ENCODE assay signal across 8 cellular contexts in the genomic region with DNA sequence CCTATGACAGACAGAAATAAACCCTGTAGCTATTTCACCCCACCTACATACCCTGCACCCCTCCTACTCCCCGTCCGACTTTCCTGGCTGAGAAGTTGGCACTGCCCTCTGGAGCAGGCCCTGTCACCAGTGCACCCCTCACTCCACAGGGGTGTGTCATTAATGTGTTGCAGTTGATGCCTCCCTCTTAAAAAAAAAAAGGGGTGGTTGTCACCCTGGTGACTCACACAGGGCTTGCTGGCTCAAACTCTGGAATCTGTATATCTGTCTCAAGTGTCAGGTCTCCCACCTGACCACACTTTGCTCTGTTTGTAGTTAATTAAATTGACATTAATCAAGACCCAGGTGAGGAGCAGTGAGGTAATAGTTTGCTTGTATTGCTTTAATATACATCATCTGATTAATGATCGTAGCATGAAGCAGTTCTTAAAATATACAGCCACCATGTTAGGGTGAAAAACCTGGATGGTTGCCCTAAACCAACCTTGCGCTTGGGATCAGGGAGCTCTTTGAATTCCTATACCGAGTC. TPM values are rescaled to one million over a fixed set of nuclear protein-coding genes. Genes with fewer than 3 reads are reported as not detected.
DNase-seq lines count a peak whose midpoint lies in the region; ATAC-seq, FAIRE-seq and TF ChIP-seq lines count a peak whose summit lies in the region.

No MANE protein-coding gene starts in this region.

- DNase-seq in AG10803 (ENCODE audit: low read depth) = peak; percentile 59
- DNase-seq in left lung = no peak
- DNase-seq in GOT3 (lab: John Stamatoyannopoulos, UW) = no peak
- DNase-seq in retina = no peak
- no peak for DNase-seq in left cardiac atrium
- DNase-seq in small intestine = no peak

- H3K4me1 Mint-ChIP-seq in activated naive CD8-positive, alpha-beta T cell (ENCODE audit: low read depth) = peaks cover 52% of the 10 kb centered on the region

- TF ChIP-seq CTCF in AG10803 (conservative IDR thresholded peaks at IDR 0.05; ENCODE audit: low read length) = no peak
- no peak for TF ChIP-seq CTCF in HEK293 (tag by site-specific recombination; IDR thresholded peaks at IDR 0.05)
- TF ChIP-seq CTCF in left lung (IDR thresholded peaks at IDR 0.05) = no peak

- no peaks in the 10 kb centered on the region for H3K36me3 Mint-ChIP-seq in activated naive CD8-positive, alpha-beta T cell

- H3K4me1 ChIP-seq in HEK293 (ENCODE audit: control insufficient read depth, insufficient read depth, low read length) (peaks cover 20% of the 10 kb centered on the region), left lung (peaks cover 12 to 64% of the 10 kb centered on the region in 2 donors), small intestine (ENCODE audit: control insufficient read depth in 2 of 2, insufficient read depth in 1 of 2, low read depth in 1 of 2, low read length in 1 of 2) (peaks cover 0 to 3% of the 10 kb centered on the region in 2 donors)

- CTCF ChIA-PET in HEK293 (lab: Yijun Ruan, JAX) = interaction anchor here (1.0 to 2.4 kb wide), 5 partner anchors 11 to 87 kb away, joined by 3 to 10 read pairs (median 4); no protein-coding TSS in a partner anchor

- intact Hi-C loops in left lung (cut with DNase I) = no loop called here
- intact Hi-C loops in left cardiac atrium (cut with DNase I) = no loop called here

- peak overlapping the region; percentile 43 for H3K27ac Mint-ChIP-seq in activated naive CD8-positive, alpha-beta T cell

- H3K4me3 ChIP-seq in AG10803 (ENCODE audit: low read length) (no peak overlapping the region), HEK293 (ENCODE audit: low read depth, low read length) (no peak overlapping the region), left lung (no peak overlapping the region), small intestine (ENCODE audit: low read depth in 1 of 2, low read length in 2 of 2) (no peak overlapping the region)

- no peaks in the 10 kb centered on the region for H3K9me3 Mint-ChIP-seq in activated naive CD8-positive, alpha-beta T cell (ENCODE audit: low read depth)

- ATAC-seq in left lung (peak; percentile 0), left cardiac atrium (no peak)

- POLR2A ChIA-PET in HEK293 (lab: Yijun Ruan, JAX) = interaction anchor here (1.4 to 2.5 kb wide), 2 partner anchors 10 to 18 kb away, joined by 3 to 31 read pairs; no protein-coding TSS in a partner anchor

- H3K27me3 ChIP-seq in left lung = no peaks in the 10 kb centered on the region
- no peaks in the 10 kb centered on the region for H3K27me3 ChIP-seq in small intestine (ENCODE audit: control insufficient read depth in 2 of 2, insufficient read depth in 2 of 2, low read length in 2 of 2)

- H3K9me3 ChIP-seq in HEK293 (ENCODE audit: control insufficient read depth, insufficient read depth, low read depth, low read length) (no peaks in the 10 kb centered on the region), left lung (no peaks in the 10 kb centered on the region), small intestine (ENCODE audit: control insufficient read depth, low read depth) (no peaks in the 10 kb centered on the region)

- peak overlapping the region; percentile 42; the same call in 1 of the 2 replicates for H3K27ac ChIP-seq in HEK293 (ENCODE audit: extremely low read depth, low read depth, low read length)
- H3K27ac ChIP-seq in left lung = peak overlapping the region; percentile 21 to 88
- no peak overlapping the region for H3K27ac ChIP-seq in small intestine (ENCODE audit: low read depth in 1 of 2, low read length in 1 of 2)

- WGBS in small intestine, 3 donors = 73 to 86% (median 84%) methylated on average over 5 of the region's 5 CpGs

- no peak for FAIRE-seq in small intestine (lab: Jason Lieb, UNC)

- H3K27me3 Mint-ChIP-seq in activated naive CD8-positive, alpha-beta T cell = no peaks in the 10 kb centered on the region

- H3K4me3 Mint-ChIP-seq in activated naive CD8-positive, alpha-beta T cell = peak overlapping the region; percentile 45

- H3K36me3 ChIP-seq in HEK293 (ENCODE audit: control insufficient read depth in 2 of 2, insufficient read depth in 1 of 2, low read length in 2 of 2) (no peaks in the 10 kb centered on the region), left lung (no peaks in the 10 kb centered on the region), small intestine (ENCODE audit: control insufficient read depth in 2 of 2, insufficient read depth in 2 of 2, low read length in 2 of 2) (no peaks in the 10 kb centered on the region)

TF ChIP-seq in HEK293, 187 proteins besides CTCF, POLR2A, EP300 and RAD21 (continues in another document):
- TF ChIP-seq ZNF473 (tag by site-specific recombination; IDR thresholded peaks at IDR 0.05) = no peak
- TF ChIP-seq, protein P1, sequence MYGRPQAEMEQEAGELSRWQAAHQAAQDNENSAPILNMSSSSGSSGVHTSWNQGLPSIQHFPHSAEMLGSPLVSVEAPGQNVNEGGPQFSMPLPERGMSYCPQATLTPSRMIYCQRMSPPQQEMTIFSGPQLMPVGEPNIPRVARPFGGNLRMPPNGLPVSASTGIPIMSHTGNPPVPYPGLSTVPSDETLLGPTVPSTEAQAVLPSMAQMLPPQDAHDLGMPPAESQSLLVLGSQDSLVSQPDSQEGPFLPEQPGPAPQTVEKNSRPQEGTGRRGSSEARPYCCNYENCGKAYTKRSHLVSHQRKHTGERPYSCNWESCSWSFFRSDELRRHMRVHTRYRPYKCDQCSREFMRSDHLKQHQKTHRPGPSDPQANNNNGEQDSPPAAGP (tag by site-specific recombination; IDR thresholded peaks at IDR 0.05) = 0 out of 2 replicates have a peak, but pooled peaks have one; percentile 33
- no peak for TF ChIP-seq ZNF521 (tag by site-specific recombination; IDR thresholded peaks at IDR 0.05)
- TF ChIP-seq, protein P2, sequence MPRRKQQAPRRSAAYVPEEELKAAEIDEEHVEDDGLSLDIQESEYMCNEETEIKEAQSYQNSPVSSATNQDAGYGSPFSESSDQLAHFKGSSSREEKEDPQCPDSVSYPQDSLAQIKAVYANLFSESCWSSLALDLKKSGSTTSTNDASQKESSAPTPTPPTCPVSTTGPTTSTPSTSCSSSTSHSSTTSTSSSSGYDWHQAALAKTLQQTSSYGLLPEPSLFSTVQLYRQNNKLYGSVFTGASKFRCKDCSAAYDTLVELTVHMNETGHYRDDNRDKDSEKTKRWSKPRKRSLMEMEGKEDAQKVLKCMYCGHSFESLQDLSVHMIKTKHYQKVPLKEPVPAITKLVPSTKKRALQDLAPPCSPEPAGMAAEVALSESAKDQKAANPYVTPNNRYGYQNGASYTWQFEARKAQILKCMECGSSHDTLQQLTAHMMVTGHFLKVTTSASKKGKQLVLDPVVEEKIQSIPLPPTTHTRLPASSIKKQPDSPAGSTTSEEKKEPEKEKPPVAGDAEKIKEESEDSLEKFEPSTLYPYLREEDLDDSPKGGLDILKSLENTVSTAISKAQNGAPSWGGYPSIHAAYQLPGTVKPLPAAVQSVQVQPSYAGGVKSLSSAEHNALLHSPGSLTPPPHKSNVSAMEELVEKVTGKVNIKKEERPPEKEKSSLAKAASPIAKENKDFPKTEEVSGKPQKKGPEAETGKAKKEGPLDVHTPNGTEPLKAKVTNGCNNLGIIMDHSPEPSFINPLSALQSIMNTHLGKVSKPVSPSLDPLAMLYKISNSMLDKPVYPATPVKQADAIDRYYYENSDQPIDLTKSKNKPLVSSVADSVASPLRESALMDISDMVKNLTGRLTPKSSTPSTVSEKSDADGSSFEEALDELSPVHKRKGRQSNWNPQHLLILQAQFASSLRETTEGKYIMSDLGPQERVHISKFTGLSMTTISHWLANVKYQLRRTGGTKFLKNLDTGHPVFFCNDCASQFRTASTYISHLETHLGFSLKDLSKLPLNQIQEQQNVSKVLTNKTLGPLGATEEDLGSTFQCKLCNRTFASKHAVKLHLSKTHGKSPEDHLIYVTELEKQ (tag by site-specific recombination; IDR thresholded peaks at IDR 0.05; ENCODE audit: borderline replicate concordance) = no peak
- TF ChIP-seq ZNF394 (tag by site-specific recombination; IDR thresholded peaks at IDR 0.05; ENCODE audit: borderline replicate concordance) = no peak
- no peak for TF ChIP-seq ZNF626 (tag by site-specific recombination; IDR thresholded peaks at IDR 0.05)
- TF ChIP-seq GLI2 (tag by site-specific recombination; IDR thresholded peaks at IDR 0.05; ENCODE audit: borderline replicate concordance, low read depth) = no peak
- no peak for TF ChIP-seq RBAK (tag by site-specific recombination; IDR thresholded peaks at IDR 0.05)
- TF ChIP-seq EGR2 (tag by site-specific recombination; IDR thresholded peaks at IDR 0.05; ENCODE audit: low read depth) = no peak
- no peak for TF ChIP-seq ZNF114 (tag by site-specific recombination; IDR thresholded peaks at IDR 0.05)
- TF ChIP-seq ZNF112 (tag by site-specific recombination; IDR thresholded peaks at IDR 0.05) = no peak
- TF ChIP-seq ZNF138 (tag by site-specific recombination; IDR thresholded peaks at IDR 0.05; ENCODE audit: borderline replicate concordance) = no peak
- TF ChIP-seq ZNF768 (tag by site-specific recombination; IDR thresholded peaks at IDR 0.05) = no peak
- 0 out of 2 replicates have a peak, but pooled peaks have one; percentile 25 for TF ChIP-seq KLF9 (tag by site-specific recombination; IDR thresholded peaks at IDR 0.05; ENCODE audit: low read depth)
- no peak for TF ChIP-seq ZNF747 (tag by site-specific recombination; IDR thresholded peaks at IDR 0.05)
- TF ChIP-seq ZNF623 (tag by site-specific recombination; IDR thresholded peaks at IDR 0.05) = no peak
- TF ChIP-seq ZNF621 (tag by site-specific recombination; IDR thresholded peaks at IDR 0.05) = no peak
- TF ChIP-seq, protein P3, sequence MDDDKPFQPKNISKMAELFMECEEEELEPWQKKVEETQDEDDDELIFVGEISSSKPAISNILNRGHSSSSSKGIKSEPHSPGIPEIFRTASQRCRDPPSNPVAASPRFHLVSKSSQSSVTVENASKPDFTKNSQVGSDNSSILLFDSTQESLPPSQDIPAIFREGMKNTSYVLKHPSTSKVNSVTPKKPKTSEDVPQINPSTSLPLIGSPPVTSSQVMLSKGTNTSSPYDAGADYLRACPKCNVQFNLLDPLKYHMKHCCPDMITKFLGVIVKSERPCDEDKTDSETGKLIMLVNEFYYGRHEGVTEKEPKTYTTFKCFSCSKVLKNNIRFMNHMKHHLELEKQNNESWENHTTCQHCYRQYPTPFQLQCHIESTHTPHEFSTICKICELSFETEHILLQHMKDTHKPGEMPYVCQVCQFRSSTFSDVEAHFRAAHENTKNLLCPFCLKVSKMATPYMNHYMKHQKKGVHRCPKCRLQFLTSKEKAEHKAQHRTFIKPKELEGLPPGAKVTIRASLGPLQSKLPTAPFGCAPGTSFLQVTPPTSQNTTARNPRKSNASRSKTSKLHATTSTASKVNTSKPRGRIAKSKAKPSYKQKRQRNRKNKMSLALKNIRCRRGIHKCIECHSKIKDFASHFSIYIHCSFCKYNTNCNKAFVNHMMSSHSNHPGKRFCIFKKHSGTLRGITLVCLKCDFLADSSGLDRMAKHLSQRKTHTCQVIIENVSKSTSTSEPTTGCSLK (tag by site-specific recombination; IDR thresholded peaks at IDR 0.05) = no peak
- TF ChIP-seq ZNF571 (tag by site-specific recombination; IDR thresholded peaks at IDR 0.05) = no peak

RNA-seq across cellular contexts. Expression of a gene that starts 2.0 kb away (rescaled TPM):
- total RNA-seq in left lung (10 to 100 TPM; 66.3 to 97.3 TPM), left cardiac atrium (10 to 100 TPM; 34.2 to 62.3 TPM)
- polyA plus RNA-seq in small intestine = 10 to 100 TPM; 25.9 to 36.5 (median 29.5) TPM

Comparison
In these comparisons a context has a peak if more than half of its experiments do, and no peak if none do; other contexts are left out.
1. H3K27ac ChIP-seq: peak in HEK293 (single experiment) and left lung (2 of 2); none in small intestine (0 of 2).